In the genomic region with DNA sequence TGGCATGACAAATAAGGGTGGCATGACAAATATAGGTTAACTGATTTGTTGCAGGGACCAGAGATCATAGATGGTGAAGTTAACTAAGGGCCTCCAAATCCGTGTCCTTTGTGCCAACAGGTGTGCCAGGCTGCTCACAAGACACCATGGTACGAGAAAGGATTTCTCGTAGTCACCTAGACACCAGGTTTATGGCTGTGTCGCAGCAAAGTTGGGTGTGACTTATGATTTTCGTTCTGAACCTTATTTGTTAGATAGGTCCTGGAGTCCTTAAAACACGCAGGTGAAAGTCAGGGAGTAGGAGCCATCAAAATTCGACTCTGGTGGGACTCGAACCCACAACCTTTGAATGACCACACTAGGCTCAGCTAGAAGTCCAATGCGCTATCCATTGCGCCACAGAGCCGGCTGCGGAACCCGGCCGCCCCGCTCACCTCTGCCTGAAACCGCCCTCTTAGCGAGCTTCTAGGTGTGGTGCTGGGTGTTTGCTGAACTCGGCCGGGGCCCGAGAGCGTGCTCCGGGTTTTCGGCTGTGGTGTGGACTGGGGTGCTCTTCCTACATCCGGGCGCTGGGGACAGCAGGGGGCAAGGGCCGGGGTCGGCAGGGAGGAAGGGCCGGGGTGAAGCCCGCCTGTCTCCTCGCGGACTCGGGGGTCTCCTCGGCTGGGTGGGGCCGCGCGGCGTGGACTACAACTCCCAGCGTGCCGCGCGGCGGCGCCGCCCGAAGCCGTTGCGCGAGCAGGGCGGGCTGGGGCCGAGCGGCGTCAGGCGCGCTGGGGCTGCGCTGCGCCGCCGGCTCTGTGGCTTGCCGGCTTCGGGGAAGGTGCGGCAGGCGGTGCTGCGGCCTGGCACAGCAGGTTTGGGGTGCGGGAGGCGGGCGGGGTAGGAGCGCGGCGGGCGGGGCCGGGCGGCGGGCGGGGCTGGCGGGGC, we compare ENCODE assay signal across 1 cellular context.
TF ChIP-seq lines count a peak whose summit lies in the region.

Gene SLC27A4, plus strand, starts transcription at position 767 of the 930 bp plus-strand sequence. CDS start 2,606 bp downstream, outside the sequence.

TF ChIP-seq in K562, 482 proteins besides CTCF, POLR2A, EP300 and RAD21 (continued from another document and continues in another):
- TF ChIP-seq, protein P1, sequence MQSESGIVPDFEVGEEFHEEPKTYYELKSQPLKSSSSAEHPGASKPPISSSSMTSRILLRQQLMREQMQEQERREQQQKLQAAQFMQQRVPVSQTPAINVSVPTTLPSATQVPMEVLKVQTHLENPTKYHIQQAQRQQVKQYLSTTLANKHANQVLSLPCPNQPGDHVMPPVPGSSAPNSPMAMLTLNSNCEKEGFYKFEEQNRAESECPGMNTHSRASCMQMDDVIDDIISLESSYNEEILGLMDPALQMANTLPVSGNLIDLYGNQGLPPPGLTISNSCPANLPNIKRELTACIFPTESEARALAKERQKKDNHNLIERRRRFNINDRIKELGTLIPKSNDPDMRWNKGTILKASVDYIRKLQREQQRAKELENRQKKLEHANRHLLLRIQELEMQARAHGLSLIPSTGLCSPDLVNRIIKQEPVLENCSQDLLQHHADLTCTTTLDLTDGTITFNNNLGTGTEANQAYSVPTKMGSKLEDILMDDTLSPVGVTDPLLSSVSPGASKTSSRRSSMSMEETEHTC (IDR thresholded peaks at IDR 0.05) = no peak
- no peak for TF ChIP-seq EWSR1 (IDR thresholded peaks at IDR 0.05; ENCODE audit: borderline replicate concordance, low read depth, partially characterized antibody)
- peak; percentile 53; the same call in 1 of the 2 replicates for TF ChIP-seq NR4A1 (CRISPR knock-in tag; IDR thresholded peaks at IDR 0.05)
- 0 out of 2 replicates have a peak, but pooled peaks have one; percentile 57 for TF ChIP-seq NR4A1 (tag; IDR thresholded peaks at IDR 0.05)
- TF ChIP-seq ZNF347 (CRISPR knock-in tag; IDR thresholded peaks at IDR 0.05; ENCODE audit: low read depth) = no peak
- TF ChIP-seq PRPF4 (IDR thresholded peaks at IDR 0.05; ENCODE audit: insufficient read depth, low read depth, low read length, poor library complexity, severe bottlenecking) = peak; percentile 17
- no peak for TF ChIP-seq GABPB1 (CRISPR knock-in tag; IDR thresholded peaks at IDR 0.05)
- no peak for TF ChIP-seq RBM22 (IDR thresholded peaks at IDR 0.05; ENCODE audit: low read depth, low read length, poor library complexity, severe bottlenecking)
- peak; percentile 35; the same call in 1 of the 2 replicates for TF ChIP-seq SMARCE1 (IDR thresholded peaks at IDR 0.05)
- TF ChIP-seq, protein P2, sequence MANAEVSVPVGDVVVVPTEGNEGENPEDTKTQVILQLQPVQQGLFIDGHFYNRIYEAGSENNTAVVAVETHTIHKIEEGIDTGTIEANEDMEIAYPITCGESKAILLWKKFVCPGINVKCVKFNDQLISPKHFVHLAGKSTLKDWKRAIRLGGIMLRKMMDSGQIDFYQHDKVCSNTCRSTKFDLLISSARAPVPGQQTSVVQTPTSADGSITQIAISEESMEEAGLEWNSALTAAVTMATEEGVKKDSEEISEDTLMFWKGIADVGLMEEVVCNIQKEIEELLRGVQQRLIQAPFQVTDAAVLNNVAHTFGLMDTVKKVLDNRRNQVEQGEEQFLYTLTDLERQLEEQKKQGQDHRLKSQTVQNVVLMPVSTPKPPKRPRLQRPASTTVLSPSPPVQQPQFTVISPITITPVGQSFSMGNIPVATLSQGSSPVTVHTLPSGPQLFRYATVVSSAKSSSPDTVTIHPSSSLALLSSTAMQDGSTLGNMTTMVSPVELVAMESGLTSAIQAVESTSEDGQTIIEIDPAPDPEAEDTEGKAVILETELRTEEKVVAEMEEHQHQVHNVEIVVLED (CRISPR knock-in tag; IDR thresholded peaks at IDR 0.05) = peak; percentile 100
- peak; percentile 87 for TF ChIP-seq CEBPG (CRISPR knock-in tag; IDR thresholded peaks at IDR 0.05)
- TF ChIP-seq CEBPG (tag; conservative IDR thresholded peaks at IDR 0.05 in 1 of 2, IDR thresholded peaks at IDR 0.05 in 1 of 2) = peak in 1 of 2 experiments; percentile 18; a peak in 1 of 4 replicates
- TF ChIP-seq ETS2 (tag; IDR thresholded peaks at IDR 0.05; ENCODE audit: borderline replicate concordance, poor library complexity, severe bottlenecking) = no peak
- no peak for TF ChIP-seq MAFF (IDR thresholded peaks at IDR 0.05; ENCODE audit: low read length)
- TF ChIP-seq NFE2L1 (tag; IDR thresholded peaks at IDR 0.05; ENCODE audit: borderline replicate concordance, low read depth) = no peak
- TF ChIP-seq ZNF707 (CRISPR knock-in tag; conservative IDR thresholded peaks at IDR 0.05) = no peak
- TF ChIP-seq ZNF57 (CRISPR knock-in tag; IDR thresholded peaks at IDR 0.05) = no peak
- TF ChIP-seq PHF20 (IDR thresholded peaks at IDR 0.05; ENCODE audit: partially characterized antibody) = peak; percentile 72
- TF ChIP-seq HNRNPL (IDR thresholded peaks at IDR 0.05; ENCODE audit: low read depth, low read length) = peak; percentile 94
- TF ChIP-seq ZNF280A (IDR thresholded peaks at IDR 0.05; ENCODE audit: low read depth, partially characterized antibody) = no peak
- TF ChIP-seq, protein P3, sequence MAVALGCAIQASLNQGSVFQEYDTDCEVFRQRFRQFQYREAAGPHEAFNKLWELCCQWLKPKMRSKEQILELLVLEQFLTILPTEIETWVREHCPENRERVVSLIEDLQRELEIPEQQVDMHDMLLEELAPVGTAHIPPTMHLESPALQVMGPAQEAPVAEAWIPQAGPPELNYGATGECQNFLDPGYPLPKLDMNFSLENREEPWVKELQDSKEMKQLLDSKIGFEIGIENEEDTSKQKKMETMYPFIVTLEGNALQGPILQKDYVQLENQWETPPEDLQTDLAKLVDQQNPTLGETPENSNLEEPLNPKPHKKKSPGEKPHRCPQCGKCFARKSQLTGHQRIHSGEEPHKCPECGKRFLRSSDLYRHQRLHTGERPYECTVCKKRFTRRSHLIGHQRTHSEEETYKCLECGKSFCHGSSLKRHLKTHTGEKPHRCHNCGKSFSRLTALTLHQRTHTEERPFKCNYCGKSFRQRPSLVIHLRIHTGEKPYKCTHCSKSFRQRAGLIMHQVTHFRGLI (CRISPR knock-in tag; IDR thresholded peaks at IDR 0.05) = no peak
- TF ChIP-seq POLR2AphosphoS5 (IDR thresholded peaks at IDR 0.05; ENCODE audit: control insufficient read depth, insufficient read depth, low read depth, low read length) = peak; percentile 57; the same call in 1 of the 2 replicates
- no peak for TF ChIP-seq BRCA1 (IDR thresholded peaks at IDR 0.05)
- TF ChIP-seq BRCA1 (CRISPR knock-in tag; IDR thresholded peaks at IDR 0.05) = no peak
- TF ChIP-seq RHOXF2B (CRISPR knock-in tag; conservative IDR thresholded peaks at IDR 0.05) = peak; percentile 70; the same call in 1 of the 2 replicates
- TF ChIP-seq ZNF717 (CRISPR knock-in tag; IDR thresholded peaks at IDR 0.05) = no peak
- peak; percentile 18 to 98; a peak in 2 of 4 replicates for TF ChIP-seq UBTF (IDR thresholded peaks at IDR 0.05; ENCODE audit: borderline replicate concordance in 1 of 2, low read depth in 2 of 2, low read length in 2 of 2)
- no peak for TF ChIP-seq PURB (CRISPR knock-in tag; IDR thresholded peaks at IDR 0.05; ENCODE audit: low read depth)
- TF ChIP-seq, protein P4, sequence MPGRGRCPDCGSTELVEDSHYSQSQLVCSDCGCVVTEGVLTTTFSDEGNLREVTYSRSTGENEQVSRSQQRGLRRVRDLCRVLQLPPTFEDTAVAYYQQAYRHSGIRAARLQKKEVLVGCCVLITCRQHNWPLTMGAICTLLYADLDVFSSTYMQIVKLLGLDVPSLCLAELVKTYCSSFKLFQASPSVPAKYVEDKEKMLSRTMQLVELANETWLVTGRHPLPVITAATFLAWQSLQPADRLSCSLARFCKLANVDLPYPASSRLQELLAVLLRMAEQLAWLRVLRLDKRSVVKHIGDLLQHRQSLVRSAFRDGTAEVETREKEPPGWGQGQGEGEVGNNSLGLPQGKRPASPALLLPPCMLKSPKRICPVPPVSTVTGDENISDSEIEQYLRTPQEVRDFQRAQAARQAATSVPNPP (IDR thresholded peaks at IDR 0.05; ENCODE audit: borderline replicate concordance, insufficient read depth, insufficient read length) = no peak
- peak; percentile 88 for TF ChIP-seq E2F5 (CRISPR knock-in tag; IDR thresholded peaks at IDR 0.05)
- TF ChIP-seq CC2D1A (IDR thresholded peaks at IDR 0.05) = peak; percentile 66; the same call in 1 of the 2 replicates
- TF ChIP-seq, protein P5, sequence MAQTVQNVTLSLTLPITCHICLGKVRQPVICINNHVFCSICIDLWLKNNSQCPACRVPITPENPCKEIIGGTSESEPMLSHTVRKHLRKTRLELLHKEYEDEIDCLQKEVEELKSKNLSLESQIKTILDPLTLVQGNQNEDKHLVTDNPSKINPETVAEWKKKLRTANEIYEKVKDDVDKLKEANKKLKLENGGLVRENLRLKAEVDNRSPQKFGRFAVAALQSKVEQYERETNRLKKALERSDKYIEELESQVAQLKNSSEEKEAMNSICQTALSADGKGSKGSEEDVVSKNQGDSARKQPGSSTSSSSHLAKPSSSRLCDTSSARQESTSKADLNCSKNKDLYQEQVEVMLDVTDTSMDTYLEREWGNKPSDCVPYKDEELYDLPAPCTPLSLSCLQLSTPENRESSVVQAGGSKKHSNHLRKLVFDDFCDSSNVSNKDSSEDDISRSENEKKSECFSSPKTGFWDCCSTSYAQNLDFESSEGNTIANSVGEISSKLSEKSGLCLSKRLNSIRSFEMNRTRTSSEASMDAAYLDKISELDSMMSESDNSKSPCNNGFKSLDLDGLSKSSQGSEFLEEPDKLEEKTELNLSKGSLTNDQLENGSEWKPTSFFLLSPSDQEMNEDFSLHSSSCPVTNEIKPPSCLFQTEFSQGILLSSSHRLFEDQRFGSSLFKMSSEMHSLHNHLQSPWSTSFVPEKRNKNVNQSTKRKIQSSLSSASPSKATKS (CRISPR knock-in tag; IDR thresholded peaks at IDR 0.05) = no peak
- TF ChIP-seq TFE3 (CRISPR knock-in tag; IDR thresholded peaks at IDR 0.05) = no peak
- TF ChIP-seq RBM25 (IDR thresholded peaks at IDR 0.05; ENCODE audit: low read depth, low read length, severe bottlenecking) = peak; percentile 1
- TF ChIP-seq TFAM (CRISPR knock-in tag; conservative IDR thresholded peaks at IDR 0.05) = no peak
- TF ChIP-seq, protein P6, sequence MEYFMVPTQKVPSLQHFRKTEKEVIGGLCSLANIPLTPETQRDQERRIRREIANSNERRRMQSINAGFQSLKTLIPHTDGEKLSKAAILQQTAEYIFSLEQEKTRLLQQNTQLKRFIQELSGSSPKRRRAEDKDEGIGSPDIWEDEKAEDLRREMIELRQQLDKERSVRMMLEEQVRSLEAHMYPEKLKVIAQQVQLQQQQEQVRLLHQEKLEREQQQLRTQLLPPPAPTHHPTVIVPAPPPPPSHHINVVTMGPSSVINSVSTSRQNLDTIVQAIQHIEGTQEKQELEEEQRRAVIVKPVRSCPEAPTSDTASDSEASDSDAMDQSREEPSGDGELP (CRISPR knock-in tag; IDR thresholded peaks at IDR 0.05; ENCODE audit: borderline replicate concordance) = no peak
- TF ChIP-seq SRSF3 (IDR thresholded peaks at IDR 0.05; ENCODE audit: insufficient read depth, low read length) = no peak
- TF ChIP-seq, protein P7, sequence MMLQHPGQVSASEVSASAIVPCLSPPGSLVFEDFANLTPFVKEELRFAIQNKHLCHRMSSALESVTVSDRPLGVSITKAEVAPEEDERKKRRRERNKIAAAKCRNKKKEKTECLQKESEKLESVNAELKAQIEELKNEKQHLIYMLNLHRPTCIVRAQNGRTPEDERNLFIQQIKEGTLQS (IDR thresholded peaks at IDR 0.05) = no peak
- TF ChIP-seq, protein P7 (CRISPR knock-in tag; conservative IDR thresholded peaks at IDR 0.05) = peak; percentile 97
- peak; percentile 81; the same call in 1 of the 2 replicates for TF ChIP-seq TRIM28 (IDR thresholded peaks at IDR 0.05)
